In genomic region chr2:223959688-223960087, GRCh38 we compare ENCODE assay signal across 9 cellular contexts. TPM values are rescaled to one million over a fixed set of nuclear protein-coding genes. Genes with fewer than 3 reads are reported as not detected.
DNase-seq lines count a peak whose midpoint lies in the region; ATAC-seq and TF ChIP-seq lines count a peak whose summit lies in the region.
"Had no signal": no experiment of that assay in that cellular context is flagged by ENCODE, and none has a peak within 500 bp of the region (broad histone marks: within the 10 kb centered on the region; RNA-seq: fewer than 3 reads in every experiment).

No MANE protein-coding gene starts in this region.

- no peak overlapping the region for H3K27ac ChIP-seq in suprapubic skin
- H3K27ac ChIP-seq: cardiac muscle cell had no signal

- no peak overlapping the region for H3K4me3 ChIP-seq in suprapubic skin
- H3K4me3 ChIP-seq: cardiac muscle cell had no signal

- WGBS in suprapubic skin, result 40% methylated on average over 5 of the region's 5 CpGs

- no peak for ATAC-seq in activated B cell treated with CpG ODN at 0.5 μM for 24 hours (ENCODE audit: low read depth)
- no peak for ATAC-seq in stimulated activated memory B cell treated with anti-CD40 and anti-IgM and Interleukin-4, amounts not matched to agents 10 μg/mL and 1 μg/mL and 100 μg/mL, for 72 hours
- ATAC-seq in GM19452 (IDR thresholded peaks at IDR 0.05; ENCODE audit: unreplicated experiment), result no peak

- H3K4me1 ChIP-seq in suprapubic skin, result peaks cover 58% of the 10 kb centered on the region

- TF ChIP-seq EP300 in suprapubic skin (IDR thresholded peaks at IDR 0.05), result no peak

- peaks cover 22% of the 10 kb centered on the region for H3K36me3 ChIP-seq in suprapubic skin

- no peak for TF ChIP-seq POLR2A in suprapubic skin (IDR thresholded peaks at IDR 0.05)

- no peak for DNase-seq in activated CD4-positive, alpha-beta T cell treated with anti-CD3 and anti-CD28 coated beads, Interleukin-2, amount 10 ng/mL, durations not matched to agents 24 days and 14 days
- DNase-seq in activated CD4-positive, alpha-beta T cell treated with anti-CD3 and anti-CD28 coated beads for 4 hours, result no peak
- no peak for DNase-seq in activated B cell treated with CpG ODN at 0.5 μM for 24 hours
- DNase-seq in foreskin melanocyte, result peak; percentile 75
- DNase-seq in suprapubic skin (ENCODE audit: low spot score in 2 of 2), result no peak
- DNase-seq in 8988T, result no peak

- H3K4me1 Mint-ChIP-seq in activated CD4-positive, alpha-beta T cell treated with anti-CD3 and anti-CD28 coated beads, Interleukin-2, amount 10 ng/mL, durations not matched to agents 24 days and 14 days, result peaks cover 55% of the 10 kb centered on the region
- H3K4me1 Mint-ChIP-seq in activated B cell treated with CpG ODN at 0.5 μM for 24 hours, result peaks cover 64% of the 10 kb centered on the region
- peaks cover 57% of the 10 kb centered on the region for H3K4me1 Mint-ChIP-seq in stimulated activated memory B cell treated with anti-CD40 and anti-IgM and Interleukin-4, amounts not matched to agents 10 μg/mL and 1 μg/mL and 100 μg/mL, for 72 hours

- peak overlapping the region; percentile 70 for H3K4me3 Mint-ChIP-seq in activated CD4-positive, alpha-beta T cell treated with anti-CD3 and anti-CD28 coated beads, Interleukin-2, amount 10 ng/mL, durations not matched to agents 24 days and 14 days
- H3K4me3 Mint-ChIP-seq in activated B cell treated with CpG ODN at 0.5 μM for 24 hours, result peak overlapping the region; percentile 45
- peak overlapping the region; percentile 39 for H3K4me3 Mint-ChIP-seq in stimulated activated memory B cell treated with anti-CD40 and anti-IgM and Interleukin-4, amounts not matched to agents 10 μg/mL and 1 μg/mL and 100 μg/mL, for 72 hours

- no peaks in the 10 kb centered on the region for H3K27me3 Mint-ChIP-seq in activated CD4-positive, alpha-beta T cell treated with anti-CD3 and anti-CD28 coated beads, Interleukin-2, amount 10 ng/mL, durations not matched to agents 24 days and 14 days
- no peaks in the 10 kb centered on the region for H3K27me3 Mint-ChIP-seq in activated B cell treated with CpG ODN at 0.5 μM for 24 hours
- no peaks in the 10 kb centered on the region for H3K27me3 Mint-ChIP-seq in stimulated activated memory B cell treated with anti-CD40 and anti-IgM and Interleukin-4, amounts not matched to agents 10 μg/mL and 1 μg/mL and 100 μg/mL, for 72 hours

- CTCF ChIA-PET in activated B cell treated with CpG ODN at 0.5 μM for 24 hours (lab: Charles Lee), result interaction anchor here (3.4 kb wide), 1 partner anchor 11 kb away, joined by 25 read pairs; no protein-coding TSS in a partner anchor

- no peak overlapping the region for H3K27ac Mint-ChIP-seq in activated CD4-positive, alpha-beta T cell treated with anti-CD3 and anti-CD28 coated beads, Interleukin-2, amount 10 ng/mL, durations not matched to agents 24 days and 14 days
- H3K27ac Mint-ChIP-seq in activated B cell treated with CpG ODN at 0.5 μM for 24 hours, result peak overlapping the region; percentile 47
- H3K27ac Mint-ChIP-seq in stimulated activated memory B cell treated with anti-CD40 and anti-IgM and Interleukin-4, amounts not matched to agents 10 μg/mL and 1 μg/mL and 100 μg/mL, for 72 hours, result peak overlapping the region; percentile 19

- POLR2A ChIA-PET in activated B cell treated with CpG ODN at 0.5 μM for 24 hours (lab: Charles Lee), result interaction anchor here (1.3 kb wide), 1 partner anchor 10 kb away, joined by 4 read pairs; no protein-coding TSS in a partner anchor

- H3K9me3 ChIP-seq in suprapubic skin, result no peaks in the 10 kb centered on the region

- no peaks in the 10 kb centered on the region for H3K27me3 ChIP-seq in suprapubic skin
- H3K27me3 ChIP-seq: cardiac muscle cell had no signal

- intact Hi-C loops in activated CD4-positive, alpha-beta T cell treated with anti-CD3 and anti-CD28 coated beads, Interleukin-2, amount 10 ng/mL, durations not matched to agents 24 days and 14 days (cut with micrococcal nuclease), result loop anchor here (5.0 kb wide), 5 partner anchors 77 to 1083 kb away; partner anchors contain the start of genes CUL3 and DOCK10
- intact Hi-C loops in activated B cell treated with CpG ODN at 0.5 μM for 24 hours (cut with micrococcal nuclease), result loop anchor here (5.0 to 10.0 kb wide), 5 partner anchors 177 to 1535 kb away; partner anchors contain the start of gene SGPP2

- no peak for TF ChIP-seq CTCF in activated B cell treated with CpG ODN at 0.5 μM for 24 hours (IDR thresholded peaks at IDR 0.05)
- no peak for TF ChIP-seq CTCF in suprapubic skin (IDR thresholded peaks at IDR 0.05)

- H3K36me3 Mint-ChIP-seq in activated CD4-positive, alpha-beta T cell treated with anti-CD3 and anti-CD28 coated beads, Interleukin-2, amount 10 ng/mL, durations not matched to agents 24 days and 14 days (ENCODE audit: low read depth), result peaks cover 36% of the 10 kb centered on the region
- H3K36me3 Mint-ChIP-seq in activated B cell treated with CpG ODN at 0.5 μM for 24 hours (ENCODE audit: low read depth), result peaks cover 48% of the 10 kb centered on the region
- peaks cover 30% of the 10 kb centered on the region for H3K36me3 Mint-ChIP-seq in stimulated activated memory B cell treated with anti-CD40 and anti-IgM and Interleukin-4, amounts not matched to agents 10 μg/mL and 1 μg/mL and 100 μg/mL, for 72 hours

- no peaks in the 10 kb centered on the region for H3K9me3 Mint-ChIP-seq in activated CD4-positive, alpha-beta T cell treated with anti-CD3 and anti-CD28 coated beads, Interleukin-2, amount 10 ng/mL, durations not matched to agents 24 days and 14 days
- H3K9me3 Mint-ChIP-seq in activated B cell treated with CpG ODN at 0.5 μM for 24 hours, result no peaks in the 10 kb centered on the region
- H3K9me3 Mint-ChIP-seq in stimulated activated memory B cell treated with anti-CD40 and anti-IgM and Interleukin-4, amounts not matched to agents 10 μg/mL and 1 μg/mL and 100 μg/mL, for 72 hours, result no peaks in the 10 kb centered on the region

RNA-seq across cellular contexts. Expression of gene MRPL44, which starts 2.4 kb away (rescaled TPM):
- 37.3 and 37.4 TPM in 2 replicates for total RNA-seq in activated CD4-positive, alpha-beta T cell treated with anti-CD3 and anti-CD28 coated beads, Interleukin-2, amount 10 ng/mL, durations not matched to agents 24 days and 14 days
- total RNA-seq in activated B cell treated with CpG ODN at 0.5 μM for 24 hours, result 29.9 and 30.4 TPM in 2 replicates
- total RNA-seq in suprapubic skin, result 10 to 100 TPM; 16.2 to 29.9 (median 24.3) TPM

RNA-seq across cellular contexts. Expression of gene WDFY1, which starts 14.6 kb away (rescaled TPM):
- 25.3 and 27.8 TPM in 2 replicates for total RNA-seq in activated CD4-positive, alpha-beta T cell treated with anti-CD3 and anti-CD28 coated beads, Interleukin-2, amount 10 ng/mL, durations not matched to agents 24 days and 14 days
- 67.2 and 77.0 TPM in 2 replicates for total RNA-seq in activated B cell treated with CpG ODN at 0.5 μM for 24 hours
- total RNA-seq in suprapubic skin, result 10 to 100 TPM; 20.2 to 39.8 (median 32.6) TPM
